ENCODE assay signal across 8 cellular contexts in the genomic region with DNA sequence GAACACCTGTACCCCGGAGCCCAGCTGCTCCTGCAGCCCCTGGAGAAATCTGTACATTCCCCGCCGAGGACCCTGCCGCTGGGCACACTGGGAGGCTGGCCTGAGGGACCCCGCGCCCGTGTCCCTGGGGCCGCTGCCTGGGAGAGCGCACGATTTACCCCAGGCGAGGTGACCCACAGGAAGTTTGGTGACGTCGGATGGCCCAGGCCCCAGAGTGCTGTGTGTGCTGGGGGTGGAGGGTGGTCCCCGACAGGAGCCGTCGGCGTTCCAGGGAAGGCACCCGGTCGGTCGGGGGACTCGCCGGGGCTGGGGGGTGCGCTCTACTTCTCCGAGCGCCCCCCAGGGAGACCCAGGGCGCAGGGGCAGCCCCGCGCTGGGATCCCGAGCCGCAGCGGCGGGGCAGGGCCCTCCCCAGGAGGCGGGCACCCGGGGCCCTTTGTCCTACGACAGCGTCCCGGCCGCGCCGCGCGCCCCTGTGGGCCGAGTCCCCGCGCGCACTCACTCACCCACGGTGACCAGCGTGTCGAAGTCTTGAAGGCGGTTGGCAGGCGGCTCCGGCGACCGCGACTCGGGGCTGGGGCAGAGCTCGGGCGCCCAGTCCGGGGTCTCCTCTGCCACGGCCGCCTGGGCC.
A peak's percentile ranks its signal among the peaks of the same experiment; 100 is the strongest.
DNase-seq lines count a peak whose midpoint lies in the region; ATAC-seq and TF ChIP-seq lines count a peak whose summit lies in the region.
"Not testable (repeated sequence)": the region's sequence is repeated elsewhere in the genome, so short reads cannot be mapped to it uniquely, and the experiment has no call there.

No MANE protein-coding gene starts in this region.

- not testable (repeated sequence) for H3K27ac ChIP-seq in lung (ENCODE audit: low read depth in 1 of 2, low read length in 1 of 2)

- ATAC-seq in GM18511 (IDR thresholded peaks at IDR 0.05; ENCODE audit: unreplicated experiment) (peak; percentile 48), GM19395 (IDR thresholded peaks at IDR 0.05; ENCODE audit: unreplicated experiment) (peak; percentile 59), GM21619 (IDR thresholded peaks at IDR 0.05; ENCODE audit: unreplicated experiment) (peak; percentile 37), HG02840 (IDR thresholded peaks at IDR 0.05; ENCODE audit: low FRiP score, unreplicated experiment) (peak; percentile 35), HG03097 (IDR thresholded peaks at IDR 0.05; ENCODE audit: low FRiP score, unreplicated experiment) (peak; percentile 23), HG03520 (IDR thresholded peaks at IDR 0.05; ENCODE audit: unreplicated experiment) (peak; percentile 29), lung (ENCODE audit: insufficient read depth, low FRiP score) (peak; percentile 29)
- peak; percentile 31 for ATAC-seq in activated naive CD8-positive, alpha-beta T cell treated with anti-CD3 and anti-CD28 coated beads, Interleukin-2, amount 10 ng/mL, durations not matched to agents 7 days and 5 days (ENCODE audit: low read depth)

- not testable (repeated sequence) for H3K4me1 ChIP-seq in lung (ENCODE audit: control insufficient read depth in 2 of 2, insufficient read depth in 2 of 2, low read length in 2 of 2)

- not testable (repeated sequence) for H3K27ac Mint-ChIP-seq in activated naive CD8-positive, alpha-beta T cell treated with anti-CD3 and anti-CD28 coated beads, Interleukin-2, amount 10 ng/mL, durations not matched to agents 7 days and 5 days

- not testable (repeated sequence) for H3K36me3 ChIP-seq in lung (ENCODE audit: control insufficient read depth in 2 of 2, insufficient read depth in 2 of 2, low read length in 2 of 2)

- not testable (repeated sequence) for TF ChIP-seq CTCF in lung (IDR thresholded peaks at IDR 0.05; ENCODE audit: control extremely low read depth, extremely low read depth)

- H3K27me3 ChIP-seq in lung (ENCODE audit: control insufficient read depth, insufficient read depth), result not testable (repeated sequence)

- DNase-seq in activated naive CD8-positive, alpha-beta T cell treated with anti-CD3 and anti-CD28 coated beads, Interleukin-2, amount 10 ng/mL, durations not matched to agents 7 days and 5 days; lung (ENCODE audit: low spot score): not testable (repeated sequence)

- H3K27me3 Mint-ChIP-seq in activated naive CD8-positive, alpha-beta T cell treated with anti-CD3 and anti-CD28 coated beads, Interleukin-2, amount 10 ng/mL, durations not matched to agents 7 days and 5 days, result not testable (repeated sequence)

- H3K36me3 Mint-ChIP-seq in activated naive CD8-positive, alpha-beta T cell treated with anti-CD3 and anti-CD28 coated beads, Interleukin-2, amount 10 ng/mL, durations not matched to agents 7 days and 5 days, result not testable (repeated sequence)

- not testable (repeated sequence) for H3K4me3 ChIP-seq in lung

- not testable (repeated sequence) for H3K9me3 ChIP-seq in lung (ENCODE audit: control insufficient read depth in 2 of 2, insufficient read depth in 1 of 2, low read length in 1 of 2)

- not testable (repeated sequence) for H3K4me1 Mint-ChIP-seq in activated naive CD8-positive, alpha-beta T cell treated with anti-CD3 and anti-CD28 coated beads, Interleukin-2, amount 10 ng/mL, durations not matched to agents 7 days and 5 days

- H3K4me3 Mint-ChIP-seq in activated naive CD8-positive, alpha-beta T cell treated with anti-CD3 and anti-CD28 coated beads, Interleukin-2, amount 10 ng/mL, durations not matched to agents 7 days and 5 days, result not testable (repeated sequence)

- POLR2A ChIA-PET in activated naive CD8-positive, alpha-beta T cell treated with anti-CD3 and anti-CD28 coated beads, Interleukin-2, amount 10 ng/mL, durations not matched to agents 7 days and 5 days (lab: Charles Lee), result not testable (repeated sequence)

- no CpG with 5 or more reads among the region's 61 CpGs for WGBS in lung, 2 donors

- H3K9me3 Mint-ChIP-seq in activated naive CD8-positive, alpha-beta T cell treated with anti-CD3 and anti-CD28 coated beads, Interleukin-2, amount 10 ng/mL, durations not matched to agents 7 days and 5 days, result not testable (repeated sequence)
